Comparison of ENCODE assay signal across 8 cellular contexts in genomic region chr4:140427104-140427918, GRCh38. TPM values are rescaled to one million over a fixed set of nuclear protein-coding genes. Genes with fewer than 3 reads are reported as not detected.
DNase-seq lines count a peak whose midpoint lies in the region; ATAC-seq and TF ChIP-seq lines count a peak whose summit lies in the region.

Gene CLGN, minus strand, starts transcription at chr4:140427648. Its CDS starts 14,570 bp downstream, at chr4:140413078.

- H3K27ac ChIP-seq in body of pancreas (peak within 1 kb of the TSS in 3 of 4 donors; percentile 7 to 45 (median 12)), iPS DF 6.9 (ENCODE audit: low read length) (no peak within 1 kb of the TSS)

- H3K27me3 ChIP-seq in body of pancreas (no peaks in the 10 kb centered on the region), iPS DF 6.9 (ENCODE audit: control insufficient read depth, insufficient read depth, low read length) (no peaks in the 10 kb centered on the region)

- no peaks in the 10 kb centered on the region for H3K36me3 ChIP-seq in body of pancreas (replicated peaks in 1 of 2; ENCODE audit: insufficient read depth in 1 of 2, low read depth in 2 of 2)
- no peaks in the 10 kb centered on the region for H3K36me3 ChIP-seq in iPS DF 6.9 (ENCODE audit: control insufficient read depth, insufficient read depth, low read length)

- peak; percentile 22 to 30 (median 24) for TF ChIP-seq POLR2A in body of pancreas (IDR thresholded peaks at IDR 0.05)

- WGBS in body of pancreas, 2 donors = 0% methylated on average over 4 to 72 of the region's 73 CpGs
- WGBS in iPS DF 6.9 (ENCODE audit: insufficient coverage, insufficient read length) = no CpG with 5 or more reads among the region's 73 CpGs

- TF ChIP-seq CTCF in GM12873 (IDR thresholded peaks at IDR 0.05; ENCODE audit: insufficient read depth, low read depth, low read length, missing control alignments) (peak; percentile 29), body of pancreas (IDR thresholded peaks at IDR 0.05) (peak in 6 of 7 experiments; percentile 33 to 55 (median 42)), retinal pigment epithelial cell (conservative IDR thresholded peaks at IDR 0.05; ENCODE audit: low read depth, low read length) (peak; percentile 58)

- H3K4me3 ChIP-seq in body of pancreas = peak within 1 kb of the TSS; percentile 34 to 57
- peak within 1 kb of the TSS; percentile 55 for H3K4me3 ChIP-seq in iPS DF 6.9 (ENCODE audit: low read length)
- peak within 1 kb of the TSS; percentile 82 for H3K4me3 ChIP-seq in retinal pigment epithelial cell (ENCODE audit: low read length)

- H3K9me3 ChIP-seq in body of pancreas = no peaks in the 10 kb centered on the region
- no peaks in the 10 kb centered on the region for H3K9me3 ChIP-seq in iPS DF 6.9 (ENCODE audit: control insufficient read depth, insufficient read depth, low read length)

- H3K4me1 ChIP-seq in body of pancreas (peaks cover 12% of the 10 kb centered on the region), iPS DF 6.9 (ENCODE audit: control insufficient read depth, insufficient read depth, low read length) (no peaks in the 10 kb centered on the region)

- ATAC-seq in HG02642 (IDR thresholded peaks at IDR 0.05; ENCODE audit: poor library complexity, unreplicated experiment) = peak; percentile 94
- ATAC-seq in body of pancreas = peak; percentile 90

- intact Hi-C loops in body of pancreas (cut with DNase I) = no loop called here

- DNase-seq in NCI-H1092 (lab: John Stamatoyannopoulos, UW) (peak; percentile 84), SW480 (ENCODE audit: low spot score) (peak; percentile 71), body of pancreas (peak; percentile 65 to 85 (median 74)), iPS DF 6.9 (ENCODE audit: low read depth, low spot score) (peak; percentile 61), retinal pigment epithelial cell (ENCODE audit: low read depth) (peak; percentile 44), MV-4-11 (lab: John Stamatoyannopoulos, UW) (no peak)

RNA-seq across cellular contexts. Expression of gene CLGN, which starts in this region (rescaled TPM):
- 1 to 10 TPM; 1.3 to 2.3 TPM for total RNA-seq in body of pancreas
